Comparison of ENCODE assay signal across 8 cellular contexts in the genomic region with DNA sequence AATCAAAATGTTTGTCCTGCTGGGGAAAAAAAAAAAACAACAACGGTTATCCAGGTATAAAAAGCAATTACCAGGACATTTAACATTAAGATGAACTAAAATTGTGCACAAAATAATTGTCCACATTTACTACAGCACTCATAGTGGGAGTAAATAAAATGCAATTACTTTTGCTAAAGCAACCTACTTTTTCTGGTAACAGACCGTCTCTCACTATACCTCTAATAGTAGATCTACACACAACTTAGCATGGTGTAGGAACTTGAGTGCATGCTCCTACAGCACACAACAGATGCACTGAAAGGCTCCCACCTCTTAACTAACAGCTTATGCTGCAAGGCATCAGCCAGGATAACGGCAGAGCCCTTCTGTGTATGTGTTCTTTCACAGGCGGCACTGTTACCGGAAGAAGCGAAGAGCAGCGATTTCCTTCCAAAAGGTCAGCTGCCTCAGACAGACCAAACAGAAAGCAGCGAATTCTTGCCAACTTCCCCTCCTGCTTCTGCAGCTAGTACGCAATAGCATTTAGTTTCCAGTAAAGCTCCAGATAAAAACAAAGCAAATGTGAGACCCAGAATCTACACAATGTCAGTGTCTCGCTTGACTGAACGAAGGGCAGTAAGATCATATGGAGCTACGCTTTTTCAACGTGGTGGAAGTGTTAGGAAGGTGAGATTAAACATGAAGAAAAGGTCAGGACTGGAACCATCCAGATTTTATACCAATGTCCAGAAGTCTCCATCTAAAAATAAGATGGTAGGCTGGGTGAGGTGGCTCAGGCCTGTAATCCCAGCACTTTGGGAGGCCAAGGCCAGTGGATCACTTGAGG. TPM values are rescaled to one million over a fixed set of nuclear protein-coding genes. Genes with fewer than 3 reads are reported as not detected.
DNase-seq lines count a peak whose midpoint lies in the region; ATAC-seq and TF ChIP-seq lines count a peak whose summit lies in the region.

No MANE protein-coding gene starts in this region.

- in situ Hi-C loops in gastrocnemius medialis (cut with MboI; ENCODE audit: low sequenced_read_pairs in 4 of 4), result no loop called here

- TF ChIP-seq POLR2A in gastrocnemius medialis (IDR thresholded peaks at IDR 0.05), result peak; percentile 15 to 52

- H3K27ac ChIP-seq in adipose tissue (ENCODE audit: low read depth, low read length) (peak overlapping the region; percentile 64), right atrium auricular region (peak overlapping the region; percentile 82 to 93), gastrocnemius medialis (peak overlapping the region; percentile 86 to 95 (median 92))

- ATAC-seq in GM19043 (IDR thresholded peaks at IDR 0.05; ENCODE audit: low read depth, unreplicated experiment) (peak; percentile 79), gastrocnemius medialis (peak; percentile 98 to 99)

- H3K27me3 ChIP-seq in right atrium auricular region (no peaks in the 10 kb centered on the region), gastrocnemius medialis (no peaks in the 10 kb centered on the region)

- WGBS in adipose tissue, 3 donors, result 5 to 45% (median 6%) methylated on average over 13 of the region's 13 CpGs

- DNase-seq in AG09319 (ENCODE audit: extremely low read depth, low read depth), result peak; percentile 84
- peak in 61 of 76 experiments; percentile 5 to 74 (median 40) for DNase-seq in HUDEP-2 (lab: John Stamatoyannopoulos, UW; ENCODE audit: unreplicated experiment in 76 of 76)
- peak; percentile 75 for DNase-seq in T follicular helper cell (ENCODE audit: low read depth)
- DNase-seq in right atrium auricular region (ENCODE audit: low spot score), result peak; percentile 94
- DNase-seq in gastrocnemius medialis, result peak; percentile 90 to 91
- DNase-seq in NCI-H748 (lab: John Stamatoyannopoulos, UW; ENCODE audit: unreplicated experiment), result no peak

- H3K9me3 ChIP-seq in right atrium auricular region, result no peaks in the 10 kb centered on the region
- no peaks in the 10 kb centered on the region for H3K9me3 ChIP-seq in gastrocnemius medialis

- peak overlapping the region; percentile 14 to 39 for H3K4me3 ChIP-seq in right atrium auricular region
- peak overlapping the region; percentile 24 to 49 (median 40) for H3K4me3 ChIP-seq in gastrocnemius medialis

- H3K4me1 ChIP-seq in right atrium auricular region (peaks cover 0 to 41% of the 10 kb centered on the region in 2 donors), gastrocnemius medialis (peaks cover 54 to 69% of the 10 kb centered on the region in 2 donors)

- H3K36me3 ChIP-seq in right atrium auricular region (no peaks in the 10 kb centered on the region), gastrocnemius medialis (no peaks in the 10 kb centered on the region)

- intact Hi-C loops in gastrocnemius medialis (cut with DNase I; ENCODE audit: low total_unique reads), result no loop called here

- TF ChIP-seq CTCF in AG09319 (IDR thresholded peaks at IDR 0.05; ENCODE audit: low read depth, low read length) (no peak; the same call in 1 of the 2 replicates), right atrium auricular region (IDR thresholded peaks at IDR 0.05) (no peak), gastrocnemius medialis (IDR thresholded peaks at IDR 0.05 in 4 of 5, conservative IDR thresholded peaks at IDR 0.05 in 1 of 5) (peak in 1 of 5 experiments; percentile 9)

RNA-seq across cellular contexts. Expression of gene STAT5B, which starts 27.6 kb away (rescaled TPM):
- polyA plus RNA-seq in adipose tissue, result 10 to 100 TPM; 17.4 to 60.8 (median 47.1) TPM
- 10 to 100 TPM; 31.4 to 49.1 TPM for total RNA-seq in right atrium auricular region
- 100 to 1,000 TPM in 1 of 4 donors, 10 to 100 TPM in 3; 77.3 to 150 (median 80.7) TPM for total RNA-seq in gastrocnemius medialis

RNA-seq across cellular contexts. Expression of gene STAT5A, which starts 39.7 kb away (rescaled TPM):
- polyA plus RNA-seq in adipose tissue, result 100 to 1,000 TPM in 1 of 3 donors, 10 to 100 TPM in 2; 22.7 to 151 (median 57.1) TPM
- total RNA-seq in right atrium auricular region, result 10 to 100 TPM; 16.9 to 51.2 TPM
- 10 to 100 TPM; 36.0 to 87.0 (median 60.7) TPM for total RNA-seq in gastrocnemius medialis

RNA-seq across cellular contexts. Expression of gene GHDC, which starts 54.3 kb away (rescaled TPM):
- polyA plus RNA-seq in adipose tissue, result 10 to 100 TPM; 16.5 to 20.3 (median 19.4) TPM
- total RNA-seq in right atrium auricular region (10 to 100 TPM; 13.1 to 19.3 TPM), gastrocnemius medialis (10 to 100 TPM; 13.8 to 20.0 (median 18.2) TPM)
